ENCODE assay signal across 37 cellular contexts in genomic region chrX:123320622-123321021, GRCh38.
A peak's percentile ranks its signal among the peaks of the same experiment; 100 is the strongest.
DNase-seq lines count a peak whose midpoint lies in the region; ATAC-seq, FAIRE-seq and TF ChIP-seq lines count a peak whose summit lies in the region.
"Had no signal": no experiment of that assay in that cellular context is flagged by ENCODE, and none has a peak within 500 bp of the region (broad histone marks: within the 10 kb centered on the region; RNA-seq: fewer than 3 reads in every experiment).

No MANE protein-coding gene starts in this region.

- H3K27ac Mint-ChIP-seq in WTC11: no peak overlapping the region
- H3K27ac Mint-ChIP-seq: B cell; CD14-positive monocyte; CD4-positive, alpha-beta memory T cell; CD4-positive, alpha-beta T cell; CD4-positive, CD25-positive, alpha-beta regulatory T cell; CD8-positive, alpha-beta memory T cell; CD8-positive, alpha-beta T cell had no signal

- H3K4me1 ChIP-seq in left lung (no peaks in the 10 kb centered on the region), lung (ENCODE audit: control insufficient read depth in 2 of 2, insufficient read depth in 2 of 2, low read length in 2 of 2) (no peaks in the 10 kb centered on the region), upper lobe of right lung (no peaks in the 10 kb centered on the region)
- H3K4me1 ChIP-seq: A549; BE2C; BLaER1; BLaER1 treated with 17β-estradiol and CSF1 and Interleukin-3, amounts not matched to agents 10 nM and 100 nM; Caco-2 had no signal

- intact Hi-C loops in left lung (cut with DNase I) (no loop called here), upper lobe of right lung (cut with DNase I) (no loop called here)

- no peak overlapping the region for H3K4me3 ChIP-seq in bronchial epithelial cell (ENCODE audit: low read depth, low read length)
- no peak overlapping the region for H3K4me3 ChIP-seq in left lung
- no peak overlapping the region for H3K4me3 ChIP-seq in lung
- H3K4me3 ChIP-seq in upper lobe of right lung: no peak overlapping the region
- H3K4me3 ChIP-seq in H7 (ENCODE audit: insufficient read depth, low read depth, low read length): no peak overlapping the region
- H3K4me3 ChIP-seq: A549; BLaER1; BLaER1 treated with 17β-estradiol and CSF1 and Interleukin-3, amounts not matched to agents 10 nM and 100 nM had no signal

- H3K9me3 ChIP-seq in left lung (no peaks in the 10 kb centered on the region), lung (ENCODE audit: control insufficient read depth in 2 of 2, insufficient read depth in 1 of 2, low read length in 1 of 2) (no peaks in the 10 kb centered on the region), upper lobe of right lung (no peaks in the 10 kb centered on the region)
- H3K9me3 ChIP-seq: A549, BE2C, Caco-2 had no signal

- peaks cover 3% of the 10 kb centered on the region for H3K36me3 Mint-ChIP-seq in WTC11
- H3K36me3 Mint-ChIP-seq: CD14-positive monocyte; CD4-positive, alpha-beta memory T cell; CD4-positive, CD25-positive, alpha-beta regulatory T cell; CD8-positive, alpha-beta memory T cell; CD8-positive, alpha-beta T cell had no signal

- peaks cover 27% of the 10 kb centered on the region for H3K4me1 Mint-ChIP-seq in WTC11
- H3K4me1 Mint-ChIP-seq: B cell; CD14-positive monocyte; CD4-positive, alpha-beta memory T cell; CD4-positive, CD25-positive, alpha-beta regulatory T cell; CD8-positive, alpha-beta memory T cell had no signal

- H3K4me3 Mint-ChIP-seq in WTC11: no peak overlapping the region
- H3K4me3 Mint-ChIP-seq: B cell; CD14-positive monocyte; CD4-positive, alpha-beta memory T cell; CD4-positive, alpha-beta T cell; CD4-positive, CD25-positive, alpha-beta regulatory T cell; CD8-positive, alpha-beta memory T cell; CD8-positive, alpha-beta T cell had no signal

- CTCF ChIA-PET in WTC11 (lab: Charles Lee): no interaction called here

- no peak for DNase-seq in bronchial epithelial cell (ENCODE audit: low read depth)
- peak in 1 of 2 donors; percentile 32 for DNase-seq in left lung
- no peak for DNase-seq in lung (ENCODE audit: low spot score)
- no peak for DNase-seq in upper lobe of right lung
- DNase-seq in WTC11 (ENCODE audit: low spot score): no peak
- no peak for DNase-seq in NCI-H146 (lab: John Stamatoyannopoulos, UW)
- no peak for DNase-seq in NCI-H748 (lab: John Stamatoyannopoulos, UW; ENCODE audit: unreplicated experiment)
- no peak for DNase-seq in H7
- DNase-seq: 8988T; ACHN; AML-193; BE2C; C1 segment of cervical spinal cord; Caco-2; Calu3; CD4-positive, alpha-beta memory T cell; CD4-positive, alpha-beta T cell; CD4-positive, CD25-positive, alpha-beta regulatory T cell; CD8-positive, alpha-beta memory T cell; CD8-positive, alpha-beta T cell; COR-L47; DMS 273 treated with DMSO at 0.1 percent for 48 hours; DMS153; DMS53; DMS79; DMS79 treated with DMSO at 0.1 percent for 48 hours; DND-41; EL had no signal

- 64 to 83% methylated on average over 4 of the region's 4 CpGs for WGBS in lung, 2 donors

- no peak for TF ChIP-seq CTCF in bronchial epithelial cell (IDR thresholded peaks at IDR 0.05; ENCODE audit: insufficient read depth, low read length, severe bottlenecking)
- no peak for TF ChIP-seq CTCF in left lung (IDR thresholded peaks at IDR 0.05)
- no peak for TF ChIP-seq CTCF in lung (IDR thresholded peaks at IDR 0.05; ENCODE audit: control extremely low read depth, extremely low read depth)
- no peak for TF ChIP-seq CTCF in upper lobe of right lung (IDR thresholded peaks at IDR 0.05)
- no peak for TF ChIP-seq CTCF in WTC11 (IDR thresholded peaks at IDR 0.05)

- no peaks in the 10 kb centered on the region for H3K36me3 ChIP-seq in bronchial epithelial cell (ENCODE audit: control insufficient read depth, insufficient read depth, low read length)
- no peaks in the 10 kb centered on the region for H3K36me3 ChIP-seq in left lung
- no peaks in the 10 kb centered on the region for H3K36me3 ChIP-seq in lung (ENCODE audit: control insufficient read depth in 2 of 2, insufficient read depth in 2 of 2, low read length in 2 of 2)
- no peaks in the 10 kb centered on the region for H3K36me3 ChIP-seq in upper lobe of right lung
- H3K36me3 ChIP-seq in H7 (replicated peaks; ENCODE audit: control insufficient read depth, insufficient read depth, low read length): no peaks in the 10 kb centered on the region
- H3K36me3 ChIP-seq: BE2C; BLaER1; BLaER1 treated with 17β-estradiol and CSF1 and Interleukin-3, amounts not matched to agents 10 nM and 100 nM had no signal

- no peak overlapping the region for H3K27ac ChIP-seq in left lung
- no peak overlapping the region for H3K27ac ChIP-seq in lung (ENCODE audit: low read depth in 1 of 2, low read length in 1 of 2)
- no peak overlapping the region for H3K27ac ChIP-seq in upper lobe of right lung
- H3K27ac ChIP-seq: 22Rv1; A549; BLaER1; BLaER1 treated with 17β-estradiol and CSF1 and Interleukin-3, amounts not matched to agents 10 nM and 100 nM; C4-2B had no signal

- POLR2A ChIA-PET in WTC11 (lab: Charles Lee): no interaction called here

- FAIRE-seq in bronchial epithelial cell (lab: Jason Lieb, UNC): peak; percentile 70
- FAIRE-seq: A204.1, D721Med had no signal

- ATAC-seq in left lung (peak; percentile 94), lung (ENCODE audit: insufficient read depth, low FRiP score) (peak; percentile 53), upper lobe of right lung (peak; percentile 55), WTC11 (no peak)
- ATAC-seq: A549; CD8-positive, alpha-beta T cell had no signal

- H3K27me3 ChIP-seq in bronchial epithelial cell (ENCODE audit: control insufficient read depth, insufficient read depth, low read length): no peaks in the 10 kb centered on the region
- no peaks in the 10 kb centered on the region for H3K27me3 ChIP-seq in left lung
- no peaks in the 10 kb centered on the region for H3K27me3 ChIP-seq in lung (ENCODE audit: control insufficient read depth, insufficient read depth)
- H3K27me3 ChIP-seq in upper lobe of right lung: no peaks in the 10 kb centered on the region
- no peaks in the 10 kb centered on the region; the same call in 1 of the 2 replicates for H3K27me3 ChIP-seq in H7 (ENCODE audit: control insufficient read depth, insufficient read depth, low read length)
- H3K27me3 ChIP-seq: BE2C had no signal

- H3K9me3 Mint-ChIP-seq in WTC11: peaks cover 10% of the 10 kb centered on the region
- H3K9me3 Mint-ChIP-seq: CD4-positive, alpha-beta T cell; CD8-positive, alpha-beta memory T cell; CD8-positive, alpha-beta T cell had no signal

- no peaks in the 10 kb centered on the region for H3K27me3 Mint-ChIP-seq in WTC11 (ENCODE audit: low read depth)
- H3K27me3 Mint-ChIP-seq: B cell; CD4-positive, alpha-beta memory T cell; CD4-positive, alpha-beta T cell; CD4-positive, CD25-positive, alpha-beta regulatory T cell; CD8-positive, alpha-beta memory T cell had no signal

TF ChIP-seq in WTC11, 78 proteins besides CTCF, POLR2A, EP300 and RAD21:
- no peak for TF ChIP-seq JAZF1 (CRISPR knock-in tag; IDR thresholded peaks at IDR 0.05)
- no peak for TF ChIP-seq RORB (CRISPR knock-in tag; IDR thresholded peaks at IDR 0.05)
- no peak for TF ChIP-seq ERG (CRISPR knock-in tag; IDR thresholded peaks at IDR 0.05)
- TF ChIP-seq ZNF317 (CRISPR knock-in tag; IDR thresholded peaks at IDR 0.05; ENCODE audit: borderline replicate concordance, low read depth): no peak
- no peak for TF ChIP-seq ZNF532 (CRISPR knock-in tag; IDR thresholded peaks at IDR 0.05; ENCODE audit: borderline replicate concordance)
